ENCODE assay signal across 11 cellular contexts in genomic region chr10:103839867-103840746, GRCh38. TPM values are rescaled to one million over a fixed set of nuclear protein-coding genes. Genes with fewer than 3 reads are reported as not detected.
DNase-seq lines count a peak whose midpoint lies in the region; ATAC-seq and TF ChIP-seq lines count a peak whose summit lies in the region.
"Had no signal": no experiment of that assay in that cellular context is flagged by ENCODE, and none has a peak within 500 bp of the region (broad histone marks: within the 10 kb centered on the region; RNA-seq: fewer than 3 reads in every experiment).

No MANE protein-coding gene starts in this region.

- H3K27ac ChIP-seq in epithelial cell of prostate (peak overlapping the region; percentile 7), mesenchymal stem cell (ENCODE audit: low read length, poor library complexity, severe bottlenecking) (no peak overlapping the region), transverse colon (peak overlapping the region; percentile 33 to 76 (median 58))
- H3K27ac ChIP-seq: right lobe of liver had no signal

- no peak overlapping the region for H3K4ac ChIP-seq in mesenchymal stem cell (ENCODE audit: low read depth in 1 of 2, low read length in 2 of 2)

- DNase-seq in NCI-H146 (lab: John Stamatoyannopoulos, UW) (peak; percentile 42), NCI-H146 treated with DMSO at 0.1 percent for 48 hours (lab: John Stamatoyannopoulos, UW; ENCODE audit: unreplicated experiment) (no peak), epithelial cell of prostate (ENCODE audit: low read depth, low spot score) (no peak), mesenchymal stem cell (peak; percentile 31), transverse colon (peak; percentile 57), NCI-H2081 (lab: John Stamatoyannopoulos, UW) (no peak), SIG-M5 (lab: John Stamatoyannopoulos, UW) (no peak)
- DNase-seq in effector memory CD8-positive, alpha-beta T cell, result no peak
- DNase-seq: NCI-H2081 treated with DMSO at 0.1 percent for 48 hours, right lobe of liver, SHP77 treated with DMSO at 0.1 percent for 48 hours had no signal

- H3K27me3 ChIP-seq in mesenchymal stem cell (ENCODE audit: control insufficient read depth in 1 of 2, insufficient read depth in 1 of 2, low read length in 2 of 2) (peaks cover 0 to 10% of the 10 kb centered on the region in 2 experiments), transverse colon (no peaks in the 10 kb centered on the region)
- H3K27me3 ChIP-seq: right lobe of liver had no signal

- no peak for ATAC-seq in effector memory CD8-positive, alpha-beta T cell (replicated peaks)

- peaks cover 6% of the 10 kb centered on the region for H3K79me1 ChIP-seq in mesenchymal stem cell (replicated peaks; ENCODE audit: low read length, poor library complexity, severe bottlenecking)

- H3K4me2 ChIP-seq in mesenchymal stem cell (ENCODE audit: low read length, poor library complexity, severe bottlenecking), result peak overlapping the region; percentile 8

- no peaks in the 10 kb centered on the region for H3K36me3 Mint-ChIP-seq in effector memory CD8-positive, alpha-beta T cell (ENCODE audit: insufficient read depth)

- no peaks in the 10 kb centered on the region for H3K9me3 Mint-ChIP-seq in effector memory CD8-positive, alpha-beta T cell

- no peak overlapping the region for H3K4me3 Mint-ChIP-seq in effector memory CD8-positive, alpha-beta T cell

- H3K14ac ChIP-seq in mesenchymal stem cell (ENCODE audit: low read length in 2 of 2), result peak overlapping the region in 1 of 2 experiments; percentile 62

- no peak overlapping the region for H3K27ac Mint-ChIP-seq in effector memory CD8-positive, alpha-beta T cell

- H4K8ac ChIP-seq in mesenchymal stem cell (ENCODE audit: low read length), result no peak overlapping the region

- intact Hi-C loops in transverse colon (cut with DNase I; ENCODE audit: low total_unique reads), result no loop called here

- no peak overlapping the region for H2BK15ac ChIP-seq in mesenchymal stem cell (ENCODE audit: low read depth, poor library complexity, severe bottlenecking)

- TF ChIP-seq POLR2A in transverse colon (IDR thresholded peaks at IDR 0.05), result no peak

- H2AK5ac ChIP-seq in mesenchymal stem cell (ENCODE audit: low read length, severe bottlenecking), result no peak overlapping the region

- no peak overlapping the region for H3K4me3 ChIP-seq in mesenchymal stem cell (ENCODE audit: insufficient read depth in 1 of 2, low read depth in 1 of 2, low read length in 2 of 2)
- no peak overlapping the region for H3K4me3 ChIP-seq in transverse colon
- H3K4me3 ChIP-seq: right lobe of liver had no signal

- no peaks in the 10 kb centered on the region for H3K4me1 Mint-ChIP-seq in effector memory CD8-positive, alpha-beta T cell (ENCODE audit: low read depth in 2 of 2)

- peak overlapping the region in 1 of 2 experiments; percentile 68 for H3K18ac ChIP-seq in mesenchymal stem cell (ENCODE audit: low read depth in 1 of 2, low read length in 2 of 2)

- WGBS in mesenchymal stem cell, result 52% methylated on average over 16 of the region's 18 CpGs
- WGBS in transverse colon (ENCODE audit: low coverage in 1 of 2), 2 donors, result 55 to 60% methylated on average over 1 to 18 of the region's 18 CpGs

- H3K4me1 ChIP-seq in mesenchymal stem cell (ENCODE audit: control insufficient read depth, insufficient read depth, low read depth, low read length), result peaks cover 3% of the 10 kb centered on the region
- peaks cover 31 to 84% (median 67%) of the 10 kb centered on the region in 4 donors for H3K4me1 ChIP-seq in transverse colon

- H4K91ac ChIP-seq in mesenchymal stem cell (ENCODE audit: low read length), result no peak overlapping the region

- H2BK5ac ChIP-seq in mesenchymal stem cell (ENCODE audit: low read depth, low read length, poor library complexity, severe bottlenecking), result no peak overlapping the region

- no peaks in the 10 kb centered on the region for H3K36me3 ChIP-seq in mesenchymal stem cell (ENCODE audit: control insufficient read depth in 1 of 2, insufficient read depth in 2 of 2, low read depth in 1 of 2, low read length in 2 of 2)
- no peaks in the 10 kb centered on the region for H3K36me3 ChIP-seq in transverse colon
- H3K36me3 ChIP-seq: right lobe of liver had no signal

- no peak overlapping the region for H3K9ac ChIP-seq in mesenchymal stem cell (ENCODE audit: low read length)

- in situ Hi-C loops in transverse colon (cut with MboI; ENCODE audit: low pct_ligation_motif_present in 1 of 4, low pct_unique_long_range_greater_than_20kb in 1 of 4, low sequenced_read_pairs in 3 of 4), result no loop called here

- no peak overlapping the region for H2BK120ac ChIP-seq in mesenchymal stem cell (ENCODE audit: low read depth, low read length)

- no peaks in the 10 kb centered on the region for H3K27me3 Mint-ChIP-seq in effector memory CD8-positive, alpha-beta T cell

- no peak for TF ChIP-seq CTCF in transverse colon (IDR thresholded peaks at IDR 0.05)

- TF ChIP-seq EP300 in transverse colon (IDR thresholded peaks at IDR 0.05; ENCODE audit: low read depth), result no peak

- H3K9me3 ChIP-seq in mesenchymal stem cell (ENCODE audit: control insufficient read depth, low read length) (no peaks in the 10 kb centered on the region), transverse colon (no peaks in the 10 kb centered on the region)
- H3K9me3 ChIP-seq: right lobe of liver had no signal

- H3K23ac ChIP-seq in mesenchymal stem cell (ENCODE audit: low read length in 2 of 2), result no peak overlapping the region

- no peak overlapping the region for H2BK12ac ChIP-seq in mesenchymal stem cell (ENCODE audit: low read length in 2 of 2)

- no peak overlapping the region for H2AFZ ChIP-seq in mesenchymal stem cell (ENCODE audit: low read depth, low read length)

RNA-seq across cellular contexts. Expression of gene SH3PXD2A, which starts 15.3 kb away (rescaled TPM):
- polyA plus RNA-seq in mesenchymal stem cell (2013, experiment 1 of 2), result 8.7 TPM
- 8.7 TPM for polyA plus RNA-seq in mesenchymal stem cell (2013, experiment 2 of 2)
- 10 to 100 TPM; 26.5 to 56.9 (median 33.3) TPM for total RNA-seq in transverse colon

Comparison
In these comparisons a context has a peak if more than half of its experiments do, and no peak if none do; other contexts are left out.
1. DNase-seq: peak in NCI-H146 (single experiment), mesenchymal stem cell (single experiment) and transverse colon (single experiment); none in NCI-H146 treated with DMSO at 0.1 percent for 48 hours (single experiment), epithelial cell of prostate (single experiment), effector memory CD8-positive, alpha-beta T cell (0 of 3), NCI-H2081 (0 of 2) and SIG-M5 (single experiment).